Comparison of ENCODE assay signal across 27 cellular contexts in genomic region chr9:117374076-117374740, GRCh38.
"Had no signal": no experiment of that assay in that cellular context is flagged by ENCODE, and none has a peak within 500 bp of the region (broad histone marks: within the 10 kb centered on the region; RNA-seq: fewer than 3 reads in every experiment).

No MANE protein-coding gene starts in this region.

- H3K36me3 ChIP-seq: ascending aorta, breast epithelium, cardiac muscle cell, colonic mucosa, heart left ventricle had no signal

- H3K27me3 ChIP-seq: ascending aorta, breast epithelium, cardiac muscle cell, colonic mucosa had no signal

- H3K9me3 ChIP-seq: ascending aorta, breast epithelium, colonic mucosa, heart left ventricle had no signal

- H3K27ac ChIP-seq: ascending aorta, breast epithelium, cardiac muscle cell, colonic mucosa, epithelial cell of prostate, heart left ventricle had no signal

- DNase-seq: activated CD4-positive, alpha-beta memory T cell treated with anti-CD3 and anti-CD28 coated beads, Interleukin-2, amount 10 ng/mL, durations not matched to agents 7 days and 5 days; activated CD4-positive, alpha-beta T cell treated with anti-CD3 and anti-CD28 coated beads for 1 hour; activated CD4-positive, alpha-beta T cell treated with anti-CD3 and anti-CD28 coated beads for 4 hours; activated CD4-positive, alpha-beta T cell treated with anti-CD3 and anti-CD28 coated beads, Interleukin-2, amount 10 ng/mL, durations not matched to agents 7 days and 5 days; activated CD4-positive, alpha-beta T cell treated with anti-CD3 and anti-CD28 coated beads, Interleukin-2, amount 50 U/mL, for 4 hours; activated CD8-positive, alpha-beta memory T cell treated with anti-CD3 and anti-CD28 coated beads, Interleukin-2, amount 50 U/mL, for 48 hours; activated gamma-delta T cell; activated naive CD4-positive, alpha-beta T cell; activated naive CD4-positive, alpha-beta T cell treated with anti-CD3 and anti-CD28 coated beads, Interleukin-2, amount 10 ng/mL, durations not matched to agents 7 days and 5 days; activated naive CD8-positive, alpha-beta T cell treated with anti-CD3 and anti-CD28 coated beads, Interleukin-2, amount 10 ng/mL, durations not matched to agents 7 days and 5 days; activated T-cell treated with anti-CD3 and anti-CD28 coated beads for 4 hours; activated T-cell treated with anti-CD3 and anti-CD28 coated beads, Interleukin-2, amount 50 U/mL, for 24 hours; activated T-cell treated with anti-CD3 and anti-CD28 coated beads, Interleukin-2, amount 50 U/mL, for 72 hours; central memory CD4-positive, alpha-beta T cell; cerebellar nuclear complex; colonic mucosa; effector CD8-positive, alpha-beta T cell; foreskin fibroblast; heart left ventricle; T-helper 17 cell; T1000 had no signal

- H3K4me3 ChIP-seq: ascending aorta, breast epithelium, cardiac muscle cell, colonic mucosa, heart left ventricle had no signal

- H3K4me1 ChIP-seq: ascending aorta, breast epithelium, colonic mucosa, heart left ventricle had no signal

- ATAC-seq: activated naive CD4-positive, alpha-beta T cell treated with anti-CD3 and anti-CD28 coated beads, Interleukin-2, amount 50 U/mL, for 72 hours; activated T-cell treated with anti-CD3 and anti-CD28 coated beads, Interleukin-2, amount 50 U/mL, for 72 hours; heart left ventricle; T-helper 17 cell; WTC11 had no signal
